In genomic region chr15:38702178-38702912, GRCh38 we compare ENCODE assay signal across 13 cellular contexts.
DNase-seq lines count a peak whose midpoint lies in the region; ATAC-seq, FAIRE-seq and TF ChIP-seq lines count a peak whose summit lies in the region.
"Had no signal": no experiment of that assay in that cellular context is flagged by ENCODE, and none has a peak within 500 bp of the region (broad histone marks: within the 10 kb centered on the region; RNA-seq: fewer than 3 reads in every experiment).

No MANE protein-coding gene starts in this region.

- H3K9me3 ChIP-seq in HCT116 (ENCODE audit: control insufficient read depth in 1 of 2, insufficient read depth in 1 of 2, low read depth in 1 of 2, low read length in 2 of 2): no peaks in the 10 kb centered on the region
- no peaks in the 10 kb centered on the region for H3K9me3 ChIP-seq in pancreas
- H3K9me3 ChIP-seq in uterus: no peaks in the 10 kb centered on the region

- H3K4me3 ChIP-seq in HCT116 (replicated peaks in 1 of 2; ENCODE audit: low read depth in 1 of 2, low read length in 2 of 2) (no peak overlapping the region), pancreas (no peak overlapping the region), uterus (no peak overlapping the region)
- H3K4me3 ChIP-seq: GM12878 had no signal

- POLR2A ChIA-PET in HCT116 (lab: Charles Lee): no interaction called here

- H3K27ac ChIP-seq in HCT116 (ENCODE audit: low read depth, low read length) (no peak overlapping the region), pancreas (peak overlapping the region in 3 of 4 donors; percentile 18 to 53 (median 24)), uterus (no peak overlapping the region)

- DNase-seq in HCT116 (ENCODE audit: low read depth, low spot score) (no peak), NCI-H345 treated with DMSO at 0.1 percent for 48 hours (lab: John Stamatoyannopoulos, UW; ENCODE audit: unreplicated experiment) (peak; percentile 7), pancreas (peak; percentile 60 to 91 (median 84)), uterus (no peak), Right ventricle myocardium superior (no peak)
- DNase-seq in activated CD4-positive, alpha-beta T cell treated with anti-CD3 and anti-CD28 coated beads, Interleukin-2, amount 50 U/mL, for 1 hour: no peak
- DNase-seq: activated T-cell treated with anti-CD3 and anti-CD28 coated beads, Interleukin-2, amount 50 U/mL, for 1 hour; aorta had no signal

- TF ChIP-seq POLR2A in HCT116 (IDR thresholded peaks at IDR 0.05; ENCODE audit: borderline replicate concordance, extremely low read depth, insufficient read depth, insufficient read length) (no peak), uterus (IDR thresholded peaks at IDR 0.05) (no peak)

- no peaks in the 10 kb centered on the region for H4K20me1 ChIP-seq in HCT116 (ENCODE audit: insufficient read depth)

- peaks cover 20% of the 10 kb centered on the region for H3K27me3 ChIP-seq in HCT116 (ENCODE audit: insufficient read depth, low read length)
- no peaks in the 10 kb centered on the region for H3K27me3 ChIP-seq in pancreas
- no peaks in the 10 kb centered on the region for H3K27me3 ChIP-seq in uterus

- RAD21 ChIA-PET in HCT116 (lab: Charles Lee; ENCODE audit: low non-redundant PET in 1 of 2, low total read pairs in 2 of 2, uncharacterized antibody in 2 of 2, unreplicated experiment in 2 of 2): no interaction called here

- H3K79me2 ChIP-seq in HCT116 (ENCODE audit: insufficient read depth, low read length): no peaks in the 10 kb centered on the region

- H3K9me2 ChIP-seq in HCT116 (ENCODE audit: insufficient read depth): no peaks in the 10 kb centered on the region

- CTCF ChIA-PET in HCT116 (lab: Charles Lee): interaction anchor here (0.8 to 1.4 kb wide), 4 partner anchors 11 to 706 kb away, joined by 3 to 7 read pairs (median 4); no protein-coding TSS in a partner anchor

- H2AFZ ChIP-seq in HCT116 (ENCODE audit: low read depth, low read length, poor library complexity, severe bottlenecking): no peak overlapping the region

- WGBS in pancreas, 2 donors: 6 to 13% methylated on average over 3 of the region's 3 CpGs

- BruUV-seq in HCT116 (replicated peaks; lab: Mats Ljungman, UMichigan): no TSS peak

- intact Hi-C loops in HCT116 (cut with micrococcal nuclease): loop anchor here (10.0 kb wide), 1 partner anchor 1512 kb away; no protein-coding TSS in a partner anchor
- intact Hi-C loops in pancreas (cut with DNase I): no loop called here
- intact Hi-C loops in uterus (cut with DNase I; ENCODE audit: low total_unique reads): no loop called here
- intact Hi-C loops in Right ventricle myocardium superior (cut with DNase I): no loop called here

- peak; percentile 41; the same call in 1 of the 2 replicates for ATAC-seq in HCT116
- ATAC-seq in pancreas: peak; percentile 78 to 87 (median 82)
- no peak for ATAC-seq in GM21576 (IDR thresholded peaks at IDR 0.05; ENCODE audit: unreplicated experiment)
- no peak for ATAC-seq in Right ventricle myocardium superior (ENCODE audit: poor library complexity)
- ATAC-seq: GM12878; stimulated activated memory B cell treated with anti-CD40 and anti-IgM and Interleukin-4, amounts not matched to agents 10 μg/mL and 1 μg/mL and 100 μg/mL, for 72 hours had no signal

- no peak for TF ChIP-seq CTCF in HCT116 (IDR thresholded peaks at IDR 0.05 in 2 of 3, conservative IDR thresholded peaks at IDR 0.05 in 1 of 3; ENCODE audit: borderline replicate concordance in 1 of 3, insufficient read depth in 1 of 3, low read depth in 2 of 3, low read length in 2 of 3)
- no peak for TF ChIP-seq CTCF in pancreas (IDR thresholded peaks at IDR 0.05)
- TF ChIP-seq CTCF in uterus (IDR thresholded peaks at IDR 0.05): no peak

- H3K4me1 ChIP-seq in HCT116 (ENCODE audit: control insufficient read depth in 1 of 2, insufficient read depth in 2 of 2, low read length in 2 of 2): peaks cover 3 to 10% of the 10 kb centered on the region in 2 experiments; a peak in 1 of 4 replicates
- peaks cover 11 to 21% (median 15%) of the 10 kb centered on the region in 3 donors for H3K4me1 ChIP-seq in pancreas
- no peaks in the 10 kb centered on the region for H3K4me1 ChIP-seq in uterus

- FAIRE-seq in colon (lab: Jason Lieb, UNC) (peak; percentile 24), pancreas (lab: Jason Lieb, UNC) (peak; percentile 70)
- FAIRE-seq: endothelial cell of umbilical vein, GM12878 had no signal

- TF ChIP-seq RAD21 in HCT116 (IDR thresholded peaks at IDR 0.05; ENCODE audit: low read depth): no peak

- no peaks in the 10 kb centered on the region for H3K36me3 ChIP-seq in HCT116 (ENCODE audit: control insufficient read depth in 1 of 2, insufficient read depth in 2 of 2, low read length in 2 of 2)
- no peaks in the 10 kb centered on the region for H3K36me3 ChIP-seq in pancreas
- no peaks in the 10 kb centered on the region for H3K36me3 ChIP-seq in uterus

- no peak overlapping the region for H3K4me2 ChIP-seq in HCT116 (ENCODE audit: low read length)

- H3K9ac ChIP-seq in HCT116 (ENCODE audit: low read length): no peak overlapping the region

TF ChIP-seq in HCT116, 20 proteins besides CTCF, POLR2A, EP300 and RAD21:
- TF ChIP-seq POLR2AphosphoS5 (IDR thresholded peaks at IDR 0.05; ENCODE audit: low read depth, low read length): no peak
- TF ChIP-seq ZBTB33 (IDR thresholded peaks at IDR 0.05; ENCODE audit: extremely low read depth, insufficient replicate concordance, low read length): no peak
- TF ChIP-seq CEBPB (IDR thresholded peaks at IDR 0.05; ENCODE audit: low read depth): no peak
- TF ChIP-seq SP1 (IDR thresholded peaks at IDR 0.05; ENCODE audit: low read depth): no peak
- TF ChIP-seq ZFX (IDR thresholded peaks at IDR 0.05): no peak
- no peak for TF ChIP-seq TCF7L2 (IDR thresholded peaks at IDR 0.05; ENCODE audit: borderline replicate concordance, extremely low read depth, insufficient read depth, insufficient read length)
- no peak for TF ChIP-seq ZNF274 (IDR thresholded peaks at IDR 0.05; ENCODE audit: low read depth, low read length)
- no peak for TF ChIP-seq ELF1 (IDR thresholded peaks at IDR 0.05; ENCODE audit: borderline replicate concordance, low read depth)
- no peak for TF ChIP-seq CBX3 (IDR thresholded peaks at IDR 0.05; ENCODE audit: low read depth)

Comparison
In these comparisons a context has a peak if more than half of its experiments do, and no peak if none do; other contexts are left out.
1. ATAC-seq: peak in HCT116 (single experiment) and pancreas (4 of 4); none in GM21576 (single experiment) and Right ventricle myocardium superior (single experiment).
2. DNase-seq: peak in NCI-H345 treated with DMSO at 0.1 percent for 48 hours (single experiment) and pancreas (6 of 6); none in HCT116 (single experiment), uterus (0 of 2), activated CD4-positive, alpha-beta T cell treated with anti-CD3 and anti-CD28 coated beads, Interleukin-2, amount 50 U/mL, for 1 hour (single experiment) and Right ventricle myocardium superior (single experiment).
3. H3K27ac ChIP-seq: peak in pancreas (3 of 4); none in HCT116 (single experiment) and uterus (0 of 2).